ENCODE assay signal across 1 cellular context in the genomic region with DNA sequence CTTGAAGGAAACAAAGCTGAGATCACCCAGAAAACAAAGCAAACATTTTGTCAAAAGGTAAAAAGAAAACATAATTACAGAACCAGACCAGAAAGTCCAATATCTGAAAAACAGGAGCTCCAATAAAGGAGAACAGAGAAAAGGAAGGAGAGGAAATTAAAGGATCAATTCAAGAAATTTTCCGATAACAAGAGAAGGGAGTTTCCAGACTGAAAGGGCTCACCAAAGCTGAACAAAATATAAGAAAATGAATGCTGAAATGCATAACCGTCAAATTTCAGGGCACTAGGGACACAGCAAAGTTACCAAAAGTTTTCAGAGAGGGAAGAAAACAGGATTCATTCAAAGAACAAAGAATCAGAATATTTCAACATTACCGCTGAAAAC.
TF ChIP-seq lines count a peak whose summit lies in the region.

No MANE protein-coding gene starts in this region.

TF ChIP-seq in K562, 482 proteins besides CTCF, POLR2A, EP300 and RAD21 (continued from another document):
- TF ChIP-seq, protein P1, sequence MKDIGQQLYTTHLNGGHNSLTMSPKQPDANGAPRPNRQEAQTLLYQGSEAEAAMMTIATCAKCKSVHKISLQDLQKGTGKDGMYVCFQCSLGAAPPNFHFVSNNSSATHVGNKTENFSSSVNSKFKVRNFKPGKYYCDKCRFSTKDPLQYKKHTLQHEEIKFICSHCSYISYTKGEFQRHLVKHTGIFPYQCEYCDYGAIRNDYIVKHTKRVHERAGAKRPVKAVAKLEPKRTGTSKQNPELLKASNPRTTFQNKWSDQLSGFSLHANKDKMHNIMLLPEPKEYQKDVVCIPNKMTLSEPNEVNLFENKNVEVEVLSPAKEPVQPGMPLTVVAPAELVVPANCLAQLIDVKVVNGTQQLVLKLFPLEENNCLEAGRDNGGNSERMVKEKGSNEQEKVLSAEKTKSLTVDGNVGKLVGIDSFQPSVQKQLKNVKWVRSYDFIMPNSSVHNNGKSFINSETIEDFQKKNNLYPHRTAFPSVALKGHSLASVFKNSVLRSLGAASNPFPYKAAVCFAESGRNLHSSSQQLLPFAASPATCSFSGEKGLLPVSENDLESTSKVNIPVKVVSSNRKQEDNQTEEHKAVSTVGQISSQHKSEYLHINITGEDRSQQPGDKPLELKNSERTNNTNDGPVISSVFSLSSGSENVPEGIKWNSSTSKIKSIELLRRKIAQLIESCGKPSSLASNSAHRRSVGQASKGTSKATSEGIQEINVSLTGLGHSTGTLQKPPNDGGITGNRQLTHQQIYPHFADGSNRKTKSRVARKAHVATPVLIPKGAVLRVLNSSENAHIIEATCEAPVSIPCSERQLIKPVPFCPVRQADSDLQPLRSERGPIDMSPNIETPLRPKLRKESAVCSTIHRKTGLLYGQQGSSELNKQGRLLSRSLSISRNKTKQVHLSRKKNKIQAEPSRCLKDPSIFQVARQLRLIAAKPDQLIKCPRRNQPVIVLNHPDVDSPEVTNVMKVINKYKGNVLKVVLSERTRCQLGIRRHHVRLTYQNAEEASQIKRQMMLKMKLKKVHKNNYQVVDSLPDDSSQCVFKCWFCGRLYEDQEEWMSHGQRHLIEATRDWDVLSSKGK (CRISPR knock-in tag; IDR thresholded peaks at IDR 0.05), result no peak
- TF ChIP-seq TEAD4 (IDR thresholded peaks at IDR 0.05; ENCODE audit: low read length) (no peak), TEAD4 (CRISPR knock-in tag; IDR thresholded peaks at IDR 0.05; ENCODE audit: borderline replicate concordance) (no peak), IRF2 (CRISPR knock-in tag; IDR thresholded peaks at IDR 0.05) (no peak), ARNT (IDR thresholded peaks at IDR 0.05) (peak in 1 of 2 experiments; percentile 3; a peak in 1 of 4 replicates), ZNF3 (CRISPR knock-in tag; IDR thresholded peaks at IDR 0.05) (no peak), TCFL5 (CRISPR knock-in tag; conservative IDR thresholded peaks at IDR 0.05) (no peak), ZC3H8 (IDR thresholded peaks at IDR 0.05) (no peak), ARID2 (IDR thresholded peaks at IDR 0.05) (no peak), CBFB (CRISPR knock-in tag; IDR thresholded peaks at IDR 0.05) (no peak)
- TF ChIP-seq, protein P2, sequence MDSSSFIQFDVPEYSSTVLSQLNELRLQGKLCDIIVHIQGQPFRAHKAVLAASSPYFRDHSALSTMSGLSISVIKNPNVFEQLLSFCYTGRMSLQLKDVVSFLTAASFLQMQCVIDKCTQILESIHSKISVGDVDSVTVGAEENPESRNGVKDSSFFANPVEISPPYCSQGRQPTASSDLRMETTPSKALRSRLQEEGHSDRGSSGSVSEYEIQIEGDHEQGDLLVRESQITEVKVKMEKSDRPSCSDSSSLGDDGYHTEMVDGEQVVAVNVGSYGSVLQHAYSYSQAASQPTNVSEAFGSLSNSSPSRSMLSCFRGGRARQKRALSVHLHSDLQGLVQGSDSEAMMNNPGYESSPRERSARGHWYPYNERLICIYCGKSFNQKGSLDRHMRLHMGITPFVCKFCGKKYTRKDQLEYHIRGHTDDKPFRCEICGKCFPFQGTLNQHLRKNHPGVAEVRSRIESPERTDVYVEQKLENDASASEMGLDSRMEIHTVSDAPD (CRISPR knock-in tag; IDR thresholded peaks at IDR 0.05), result no peak
- TF ChIP-seq, protein P3, sequence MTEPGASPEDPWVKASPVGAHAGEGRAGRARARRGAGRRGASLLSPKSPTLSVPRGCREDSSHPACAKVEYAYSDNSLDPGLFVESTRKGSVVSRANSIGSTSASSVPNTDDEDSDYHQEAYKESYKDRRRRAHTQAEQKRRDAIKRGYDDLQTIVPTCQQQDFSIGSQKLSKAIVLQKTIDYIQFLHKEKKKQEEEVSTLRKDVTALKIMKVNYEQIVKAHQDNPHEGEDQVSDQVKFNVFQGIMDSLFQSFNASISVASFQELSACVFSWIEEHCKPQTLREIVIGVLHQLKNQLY (CRISPR knock-in tag; conservative IDR thresholded peaks at IDR 0.05), result no peak
